In the genomic region with DNA sequence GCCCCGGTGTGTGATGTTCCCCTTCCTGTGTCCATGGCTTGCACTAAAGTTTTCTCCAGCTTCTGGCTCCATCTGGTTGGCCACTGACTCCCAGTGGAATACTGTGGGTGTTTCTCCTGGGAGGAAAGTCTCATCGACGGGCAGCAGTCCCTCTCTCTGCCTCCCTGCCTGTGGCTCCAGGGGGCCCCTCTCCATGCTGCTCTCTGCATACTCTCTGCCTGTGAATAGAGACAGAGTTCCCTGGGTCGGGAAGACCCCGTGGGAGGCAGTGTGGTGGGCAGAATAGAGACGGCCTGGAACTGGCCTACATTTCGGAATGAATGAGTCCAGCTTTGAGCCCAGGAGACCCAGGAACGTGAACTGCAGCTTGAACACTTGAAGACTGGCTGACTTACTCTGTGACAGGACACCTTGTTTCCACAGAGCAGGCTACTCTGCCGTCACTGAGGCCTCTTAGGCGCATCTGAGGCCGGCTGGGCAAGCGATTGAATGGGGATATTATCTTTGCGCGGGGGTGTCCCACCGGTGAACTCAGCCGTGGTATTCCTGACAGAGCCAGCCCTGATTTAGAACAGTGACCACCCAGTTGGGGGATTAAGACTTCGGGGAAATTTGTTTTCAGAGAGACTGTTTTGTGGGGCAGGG, we compare ENCODE assay signal across 31 cellular contexts.
DNase-seq lines count a peak whose midpoint lies in the region; ATAC-seq and TF ChIP-seq lines count a peak whose summit lies in the region.
"Had no signal": no experiment of that assay in that cellular context is flagged by ENCODE, and none has a peak within 500 bp of the region (broad histone marks: within the 10 kb centered on the region; RNA-seq: fewer than 3 reads in every experiment).

No MANE protein-coding gene starts in this region.

- POLR2A ChIA-PET in WTC11 (lab: Charles Lee), result interaction anchor here (0.6 kb wide), 1 partner anchor 18 kb away, joined by 10 read pairs; no protein-coding TSS in a partner anchor

- peak; percentile 88 for ATAC-seq in WTC11
- ATAC-seq in lung (ENCODE audit: insufficient read depth, low FRiP score), result no peak
- ATAC-seq in HG03565 (IDR thresholded peaks at IDR 0.05; ENCODE audit: unreplicated experiment), result no peak
- ATAC-seq: activated CD4-positive, alpha-beta T cell treated with anti-CD3 and anti-CD28 coated beads for 36 hours; activated CD8-positive, alpha-beta T cell treated with anti-CD3 and anti-CD28 coated beads, Interleukin-2, amount 10 ng/mL, durations not matched to agents 7 days and 5 days; gastroesophageal sphincter; left colon; psoas muscle had no signal

- H3K36me3 ChIP-seq in lung (ENCODE audit: control insufficient read depth in 2 of 2, insufficient read depth in 2 of 2, low read length in 2 of 2), result no peaks in the 10 kb centered on the region
- H3K36me3 ChIP-seq: gastroesophageal sphincter, HAP-1, sigmoid colon, tibial nerve had no signal

- 75 to 82% methylated on average over 17 of the region's 17 CpGs for WGBS in lung, 2 donors

- TF ChIP-seq CTCF in WTC11 (IDR thresholded peaks at IDR 0.05) (no peak), lung (IDR thresholded peaks at IDR 0.05; ENCODE audit: control extremely low read depth, extremely low read depth) (no peak)

- no peaks in the 10 kb centered on the region for H3K4me1 ChIP-seq in lung (ENCODE audit: control insufficient read depth in 2 of 2, insufficient read depth in 2 of 2, low read length in 2 of 2)
- H3K4me1 ChIP-seq: gastroesophageal sphincter, HAP-1, Peyer's patch, psoas muscle, sigmoid colon had no signal

- no peaks in the 10 kb centered on the region for H3K9me3 Mint-ChIP-seq in WTC11
- H3K9me3 Mint-ChIP-seq: activated naive CD4-positive, alpha-beta T cell treated with anti-CD3 and anti-CD28 coated beads, Interleukin-2, amount 50 U/mL, for 24 hours; CD14-positive monocyte; immature natural killer cell had no signal

- H3K27ac Mint-ChIP-seq in WTC11, result no peak overlapping the region
- H3K27ac Mint-ChIP-seq: activated CD4-positive, alpha-beta T cell treated with anti-CD3 and anti-CD28 coated beads for 36 hours; activated CD8-positive, alpha-beta T cell treated with anti-CD3 and anti-CD28 coated beads, Interleukin-2, amount 10 ng/mL, durations not matched to agents 7 days and 5 days; activated naive CD4-positive, alpha-beta T cell treated with anti-CD3 and anti-CD28 coated beads, Interleukin-2, amount 50 U/mL, for 24 hours; CD14-positive monocyte had no signal

- peaks cover 5% of the 10 kb centered on the region; the same call in 1 of the 2 replicates for H3K27me3 Mint-ChIP-seq in WTC11 (ENCODE audit: low read depth)
- H3K27me3 Mint-ChIP-seq: activated naive CD4-positive, alpha-beta T cell treated with anti-CD3 and anti-CD28 coated beads, Interleukin-2, amount 50 U/mL, for 24 hours had no signal

- no peak overlapping the region for H3K27ac ChIP-seq in lung (ENCODE audit: low read depth in 1 of 2, low read length in 1 of 2)
- H3K27ac ChIP-seq: gastroesophageal sphincter, HL-60, Peyer's patch, psoas muscle, sigmoid colon, tibial nerve had no signal

- no peak overlapping the region for H3K4me3 Mint-ChIP-seq in WTC11
- H3K4me3 Mint-ChIP-seq: activated CD4-positive, alpha-beta T cell treated with anti-CD3 and anti-CD28 coated beads for 36 hours; activated CD8-positive, alpha-beta T cell treated with anti-CD3 and anti-CD28 coated beads, Interleukin-2, amount 10 ng/mL, durations not matched to agents 7 days and 5 days; activated naive CD4-positive, alpha-beta T cell treated with anti-CD3 and anti-CD28 coated beads, Interleukin-2, amount 50 U/mL, for 24 hours; CD14-positive monocyte; immature natural killer cell had no signal

- CTCF ChIA-PET in WTC11 (lab: Charles Lee), result interaction anchor here (0.5 to 3.8 kb wide), 3 partner anchors 13 to 1377 kb away, joined by 3 to 18 read pairs (median 3); no protein-coding TSS in a partner anchor

- DNase-seq in ELF-1 (ENCODE audit: low read depth, low spot score), result peak; percentile 30
- no peak for DNase-seq in WTC11 (ENCODE audit: low spot score)
- DNase-seq in lung (ENCODE audit: low spot score), result no peak
- DNase-seq in retina, result peak; percentile 34
- DNase-seq in AG08396 (ENCODE audit: low spot score), result no peak
- no peak for DNase-seq in DMS153 treated with DMSO at 0.1 percent for 48 hours (lab: John Stamatoyannopoulos, UW; ENCODE audit: unreplicated experiment)
- DNase-seq: activated CD4-positive, alpha-beta T cell treated with anti-CD3 and anti-CD28 coated beads for 36 hours; activated CD8-positive, alpha-beta T cell treated with anti-CD3 and anti-CD28 coated beads, Interleukin-2, amount 10 ng/mL, durations not matched to agents 7 days and 5 days; amniotic stem cell; DND-41; hippocampal formation; immature natural killer cell; KG1; left colon; NCI-H1105; NCI-H2029; NCI-H526 treated with DMSO at 0.1 percent for 48 hours; psoas muscle; SIG-M5; sigmoid colon; stimulated activated CD4-positive, alpha-beta T cell treated with anti-CD3 and anti-CD28 coated beads, Interleukin-4, amount 100 ng/mL, for 24 hours; SW 1271 had no signal

- no peaks in the 10 kb centered on the region for H3K36me3 Mint-ChIP-seq in WTC11
- H3K36me3 Mint-ChIP-seq: activated naive CD4-positive, alpha-beta T cell treated with anti-CD3 and anti-CD28 coated beads, Interleukin-2, amount 50 U/mL, for 24 hours; brain; CD14-positive monocyte; immature natural killer cell had no signal

- no peaks in the 10 kb centered on the region for H3K9me3 ChIP-seq in lung (ENCODE audit: control insufficient read depth in 2 of 2, insufficient read depth in 1 of 2, low read length in 1 of 2)
- H3K9me3 ChIP-seq: gastroesophageal sphincter, HAP-1, Peyer's patch, psoas muscle, sigmoid colon, tibial nerve had no signal

- H3K27me3 ChIP-seq in lung (ENCODE audit: control insufficient read depth, insufficient read depth), result no peaks in the 10 kb centered on the region
- H3K27me3 ChIP-seq: Peyer's patch, sigmoid colon, tibial nerve had no signal

- H3K4me3 ChIP-seq in lung, result peak overlapping the region; percentile 10
- H3K4me3 ChIP-seq: gastroesophageal sphincter, HAP-1, Peyer's patch, psoas muscle, sigmoid colon, tibial nerve had no signal

- H3K4me1 Mint-ChIP-seq in WTC11, result peaks cover 6% of the 10 kb centered on the region; the same call in 1 of the 2 replicates
- H3K4me1 Mint-ChIP-seq: activated CD4-positive, alpha-beta T cell treated with anti-CD3 and anti-CD28 coated beads for 36 hours; activated naive CD4-positive, alpha-beta T cell treated with anti-CD3 and anti-CD28 coated beads, Interleukin-2, amount 50 U/mL, for 24 hours; immature natural killer cell had no signal

TF ChIP-seq in WTC11, 78 proteins besides CTCF, POLR2A, EP300 and RAD21:
- TF ChIP-seq, protein P1, sequence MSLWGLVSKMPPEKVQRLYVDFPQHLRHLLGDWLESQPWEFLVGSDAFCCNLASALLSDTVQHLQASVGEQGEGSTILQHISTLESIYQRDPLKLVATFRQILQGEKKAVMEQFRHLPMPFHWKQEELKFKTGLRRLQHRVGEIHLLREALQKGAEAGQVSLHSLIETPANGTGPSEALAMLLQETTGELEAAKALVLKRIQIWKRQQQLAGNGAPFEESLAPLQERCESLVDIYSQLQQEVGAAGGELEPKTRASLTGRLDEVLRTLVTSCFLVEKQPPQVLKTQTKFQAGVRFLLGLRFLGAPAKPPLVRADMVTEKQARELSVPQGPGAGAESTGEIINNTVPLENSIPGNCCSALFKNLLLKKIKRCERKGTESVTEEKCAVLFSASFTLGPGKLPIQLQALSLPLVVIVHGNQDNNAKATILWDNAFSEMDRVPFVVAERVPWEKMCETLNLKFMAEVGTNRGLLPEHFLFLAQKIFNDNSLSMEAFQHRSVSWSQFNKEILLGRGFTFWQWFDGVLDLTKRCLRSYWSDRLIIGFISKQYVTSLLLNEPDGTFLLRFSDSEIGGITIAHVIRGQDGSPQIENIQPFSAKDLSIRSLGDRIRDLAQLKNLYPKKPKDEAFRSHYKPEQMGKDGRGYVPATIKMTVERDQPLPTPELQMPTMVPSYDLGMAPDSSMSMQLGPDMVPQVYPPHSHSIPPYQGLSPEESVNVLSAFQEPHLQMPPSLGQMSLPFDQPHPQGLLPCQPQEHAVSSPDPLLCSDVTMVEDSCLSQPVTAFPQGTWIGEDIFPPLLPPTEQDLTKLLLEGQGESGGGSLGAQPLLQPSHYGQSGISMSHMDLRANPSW (CRISPR knock-in tag; conservative IDR thresholded peaks at IDR 0.05; ENCODE audit: low read depth), result no peak
- TF ChIP-seq USF1 (CRISPR knock-in tag; IDR thresholded peaks at IDR 0.05) (no peak), GABPB1 (CRISPR knock-in tag; IDR thresholded peaks at IDR 0.05) (no peak), PRRX2 (CRISPR knock-in tag; IDR thresholded peaks at IDR 0.05) (no peak)

Comparison
In these comparisons a context has a peak if more than half of its experiments do, and no peak if none do; other contexts are left out.
1. DNase-seq: peak in ELF-1 (single experiment) and retina (single experiment); none in WTC11 (single experiment), lung (single experiment), AG08396 (single experiment) and DMS153 treated with DMSO at 0.1 percent for 48 hours (single experiment).